Comparison of ENCODE assay signal across 8 cellular contexts in genomic region chr7:55065511-55066229, GRCh38. TPM values are rescaled to one million over a fixed set of nuclear protein-coding genes. Genes with fewer than 3 reads are reported as not detected.
A peak's percentile ranks its signal among the peaks of the same experiment; 100 is the strongest.
DNase-seq lines count a peak whose midpoint lies in the region; ATAC-seq and TF ChIP-seq lines count a peak whose summit lies in the region.

No MANE protein-coding gene starts in this region.

- H3K27me3 Mint-ChIP-seq in activated CD8-positive, alpha-beta memory T cell treated with anti-CD3 and anti-CD28 coated beads, Interleukin-2, amount 10 ng/mL, durations not matched to agents 7 days and 5 days, result peaks cover 25% of the 10 kb centered on the region

- H3K36me3 ChIP-seq in skeletal muscle tissue (ENCODE audit: control insufficient read depth in 3 of 3, insufficient read depth in 3 of 3, low read length in 3 of 3), result no peaks in the 10 kb centered on the region

- no peaks in the 10 kb centered on the region for H3K36me3 Mint-ChIP-seq in activated CD8-positive, alpha-beta memory T cell treated with anti-CD3 and anti-CD28 coated beads, Interleukin-2, amount 10 ng/mL, durations not matched to agents 7 days and 5 days

- H3K27ac ChIP-seq in skeletal muscle tissue (ENCODE audit: low read depth, low read length), result peak overlapping the region; percentile 57

- H3K4me1 ChIP-seq in skeletal muscle tissue (ENCODE audit: control insufficient read depth in 3 of 3, insufficient read depth in 3 of 3, low read length in 3 of 3), result peaks cover 35 to 43% (median 37%) of the 10 kb centered on the region in 3 donors

- H3K9me3 ChIP-seq in skeletal muscle tissue (ENCODE audit: control insufficient read depth in 3 of 3, low read length in 3 of 3), result no peaks in the 10 kb centered on the region

- in situ Hi-C loops in GM13976 (cut with MboI; ENCODE audit: low sequenced_read_pairs, unreplicated experiment), result no loop called here

- H3K9me3 Mint-ChIP-seq in activated CD8-positive, alpha-beta memory T cell treated with anti-CD3 and anti-CD28 coated beads, Interleukin-2, amount 10 ng/mL, durations not matched to agents 7 days and 5 days (ENCODE audit: low read depth), result no peaks in the 10 kb centered on the region

- CTCF ChIA-PET in activated CD8-positive, alpha-beta memory T cell treated with anti-CD3 and anti-CD28 coated beads, Interleukin-2, amount 10 ng/mL, durations not matched to agents 7 days and 5 days (lab: Charles Lee), result interaction anchor here (0.9 kb wide), 1 partner anchor 10 kb away, joined by 4 read pairs; no protein-coding TSS in a partner anchor

- H3K4me3 ChIP-seq in skeletal muscle tissue (ENCODE audit: low read length in 3 of 3), result peak overlapping the region in 2 of 3 donors; percentile 12 to 48

- H3K9ac ChIP-seq in skeletal muscle tissue (ENCODE audit: low read depth in 1 of 3, low read length in 3 of 3), result peak overlapping the region; percentile 51 to 67 (median 54)

- no peak for TF ChIP-seq CTCF in GM13976 (IDR thresholded peaks at IDR 0.05; ENCODE audit: borderline replicate concordance, control extremely low read depth, extremely low read depth, insufficient read depth, missing control alignments)

- no peak overlapping the region for H3K27ac Mint-ChIP-seq in activated CD8-positive, alpha-beta memory T cell treated with anti-CD3 and anti-CD28 coated beads, Interleukin-2, amount 10 ng/mL, durations not matched to agents 7 days and 5 days

- DNase-seq in RKO (ENCODE audit: low spot score) (peak; percentile 88), glomerular visceral epithelial cell (ENCODE audit: extremely low spot score) (peak; percentile 89), GM13976 (ENCODE audit: low spot score) (no peak), NCI-H510A (lab: John Stamatoyannopoulos, UW) (no peak), NOMO-1 treated with DMSO at 0.1 percent for 48 hours (lab: John Stamatoyannopoulos, UW; ENCODE audit: unreplicated experiment) (no peak)
- DNase-seq in activated CD8-positive, alpha-beta memory T cell treated with anti-CD3 and anti-CD28 coated beads, Interleukin-2, amount 10 ng/mL, durations not matched to agents 7 days and 5 days, result no peak

- ATAC-seq in GM21360 (IDR thresholded peaks at IDR 0.05; ENCODE audit: unreplicated experiment), result peak; percentile 42
- no peak for ATAC-seq in activated CD8-positive, alpha-beta memory T cell treated with anti-CD3 and anti-CD28 coated beads, Interleukin-2, amount 10 ng/mL, durations not matched to agents 7 days and 5 days

- no peaks in the 10 kb centered on the region for H3K4me1 Mint-ChIP-seq in activated CD8-positive, alpha-beta memory T cell treated with anti-CD3 and anti-CD28 coated beads, Interleukin-2, amount 10 ng/mL, durations not matched to agents 7 days and 5 days

- no peak overlapping the region for H3K4me3 Mint-ChIP-seq in activated CD8-positive, alpha-beta memory T cell treated with anti-CD3 and anti-CD28 coated beads, Interleukin-2, amount 10 ng/mL, durations not matched to agents 7 days and 5 days

- no peaks in the 10 kb centered on the region for H3K27me3 ChIP-seq in skeletal muscle tissue (ENCODE audit: control insufficient read depth in 3 of 3, insufficient read depth in 3 of 3, low read length in 3 of 3)

RNA-seq across cellular contexts. Expression of gene EGFR, which starts 46.9 kb away (rescaled TPM):
- 17.7 TPM for total RNA-seq in skeletal muscle tissue
- total RNA-seq in activated CD8-positive, alpha-beta memory T cell treated with anti-CD3 and anti-CD28 coated beads, Interleukin-2, amount 10 ng/mL, durations not matched to agents 7 days and 5 days, result not detected

Comparison
In these comparisons a context has a peak if more than half of its experiments do, and no peak if none do; other contexts are left out.
1. DNase-seq: peak in RKO (single experiment) and glomerular visceral epithelial cell (single experiment); none in activated CD8-positive, alpha-beta memory T cell treated with anti-CD3 and anti-CD28 coated beads, Interleukin-2, amount 10 ng/mL, durations not matched to agents 7 days and 5 days (single experiment), GM13976 (single experiment), NCI-H510A (single experiment) and NOMO-1 treated with DMSO at 0.1 percent for 48 hours (single experiment).
2. RNA of gene EGFR, which starts 46.9 kb away (total RNA-seq): 17.7 TPM in skeletal muscle tissue (single experiment); not detected in activated CD8-positive, alpha-beta memory T cell treated with anti-CD3 and anti-CD28 coated beads, Interleukin-2, amount 10 ng/mL, durations not matched to agents 7 days and 5 days; every median in the first group is over 10 times any median in the second.